ENCODE assay signal across 20 cellular contexts in the genomic region with DNA sequence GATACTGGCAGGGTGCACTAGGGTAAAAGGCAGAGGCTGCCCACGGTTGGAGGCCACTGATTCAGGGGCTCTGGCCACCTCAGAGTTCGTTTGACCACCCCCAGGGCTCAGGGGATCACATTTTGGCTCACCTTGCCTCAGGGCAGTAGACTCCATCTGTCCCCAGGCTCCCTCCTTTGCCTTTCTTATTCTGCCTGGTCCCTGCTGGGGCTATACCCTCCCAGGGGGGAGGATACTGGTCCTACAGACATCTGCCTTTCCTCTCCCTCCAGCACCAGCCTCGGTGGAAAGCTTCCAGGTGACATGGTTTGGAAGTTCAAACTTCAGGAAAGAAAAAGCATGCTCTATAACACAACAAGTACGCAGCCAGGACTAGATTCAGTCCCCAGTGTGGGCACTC.
DNase-seq lines count a peak whose midpoint lies in the region; ATAC-seq, FAIRE-seq and TF ChIP-seq lines count a peak whose summit lies in the region.
"Had no signal": no experiment of that assay in that cellular context is flagged by ENCODE, and none has a peak within 500 bp of the region (broad histone marks: within the 10 kb centered on the region; RNA-seq: fewer than 3 reads in every experiment).

No MANE protein-coding gene starts in this region.

- no peak for TF ChIP-seq RAD21 in HepG2 (CRISPR knock-in tag; IDR thresholded peaks at IDR 0.05)

- no peak for TF ChIP-seq CTCF in HepG2 (CRISPR knock-in tag; IDR thresholded peaks at IDR 0.05)
- no peak for TF ChIP-seq CTCF in right lobe of liver (IDR thresholded peaks at IDR 0.05)
- TF ChIP-seq CTCF in body of pancreas (IDR thresholded peaks at IDR 0.05) = no peak
- TF ChIP-seq CTCF in nephron (IDR thresholded peaks at IDR 0.05; ENCODE audit: unreplicated experiment in 3 of 3) = no peak
- TF ChIP-seq CTCF in transverse colon (IDR thresholded peaks at IDR 0.05) = no peak
- TF ChIP-seq CTCF in PC-9 (conservative IDR thresholded peaks at IDR 0.05) = no peak
- no peak for TF ChIP-seq CTCF in upper lobe of left lung (IDR thresholded peaks at IDR 0.05)
- no peak for TF ChIP-seq CTCF in tibial nerve (IDR thresholded peaks at IDR 0.05)

- H3K4me3 Mint-ChIP-seq in nephron = no peak overlapping the region
- H3K4me3 Mint-ChIP-seq: CD14-positive monocyte, IgD-negative memory B cell had no signal

- POLR2A ChIA-PET in HepG2 (lab: Yijun Ruan, JAX) = interaction anchor here (0.5 to 2.5 kb wide), 5 partner anchors 10 to 77 kb away, joined by 3 to 19 read pairs (median 4); no protein-coding TSS in a partner anchor
- POLR2A ChIA-PET in PC-9 (lab: Charles Lee; ENCODE audit: unreplicated experiment) = no interaction called here

- H3K27me3 Mint-ChIP-seq in nephron (ENCODE audit: low read depth) = peaks cover 27% of the 10 kb centered on the region

- FAIRE-seq in HepG2 (lab: Jason Lieb, UNC) = no peak

- TF ChIP-seq POLR2A in HepG2 (IDR thresholded peaks at IDR 0.05; ENCODE audit: insufficient read depth in 1 of 2, low read depth in 2 of 2, low read length in 2 of 2) = no peak
- no peak for TF ChIP-seq POLR2A in right lobe of liver (IDR thresholded peaks at IDR 0.05)
- TF ChIP-seq POLR2A in body of pancreas (IDR thresholded peaks at IDR 0.05) = no peak
- TF ChIP-seq POLR2A in transverse colon (IDR thresholded peaks at IDR 0.05) = no peak
- TF ChIP-seq POLR2A in upper lobe of left lung (IDR thresholded peaks at IDR 0.05) = no peak
- no peak for TF ChIP-seq POLR2A in tibial nerve (IDR thresholded peaks at IDR 0.05)

- WGBS in HepG2 (ENCODE audit: low lambda C conversion rate) = 68% methylated on average over 4 of the region's 4 CpGs
- 46% methylated on average over 3 of the region's 4 CpGs for WGBS in right lobe of liver (ENCODE audit: insufficient coverage, low coverage, low lambda C conversion rate, missing lambda C conversion rate)
- 42 to 51% methylated on average over 4 of the region's 4 CpGs for WGBS in body of pancreas, 2 donors
- 50 to 100% methylated on average over 1 to 4 of the region's 4 CpGs for WGBS in transverse colon (ENCODE audit: low coverage in 1 of 2), 2 donors
- WGBS in upper lobe of left lung, 2 donors = 60 to 76% methylated on average over 3 to 4 of the region's 4 CpGs
- WGBS in tibial nerve, 2 donors = 52 to 54% methylated on average over 4 of the region's 4 CpGs

- H3K9me3 ChIP-seq in HepG2 (ENCODE audit: low read length) (no peaks in the 10 kb centered on the region), right lobe of liver (no peaks in the 10 kb centered on the region), body of pancreas (no peaks in the 10 kb centered on the region), transverse colon (no peaks in the 10 kb centered on the region), PC-9 (ENCODE audit: insufficient read depth, low read depth) (no peaks in the 10 kb centered on the region), upper lobe of left lung (no peaks in the 10 kb centered on the region), tibial nerve (no peaks in the 10 kb centered on the region)

- no peaks in the 10 kb centered on the region for H3K9me2 ChIP-seq in PC-9 (ENCODE audit: insufficient read depth)

- no peaks in the 10 kb centered on the region for H3K9me3 Mint-ChIP-seq in nephron
- H3K9me3 Mint-ChIP-seq: IgD-negative memory B cell had no signal

- H3K36me3 ChIP-seq in HepG2 (replicated peaks in 1 of 2; ENCODE audit: control insufficient read depth in 1 of 2, insufficient read depth in 2 of 2, low read length in 2 of 2) (no peaks in the 10 kb centered on the region), right lobe of liver (no peaks in the 10 kb centered on the region), body of pancreas (replicated peaks in 1 of 2; ENCODE audit: insufficient read depth in 1 of 2, low read depth in 2 of 2) (no peaks in the 10 kb centered on the region), transverse colon (no peaks in the 10 kb centered on the region), PC-9 (ENCODE audit: low read depth) (no peaks in the 10 kb centered on the region), upper lobe of left lung (no peaks in the 10 kb centered on the region), tibial nerve (no peaks in the 10 kb centered on the region)

- peaks cover 23% of the 10 kb centered on the region for H3K36me3 Mint-ChIP-seq in nephron (ENCODE audit: low read depth)
- H3K36me3 Mint-ChIP-seq: CD14-positive monocyte, IgD-negative memory B cell had no signal

- H3K27me3 ChIP-seq in HepG2 (ENCODE audit: control insufficient read depth in 1 of 2, insufficient read depth in 2 of 2, low read length in 2 of 2) (no peaks in the 10 kb centered on the region), right lobe of liver (no peaks in the 10 kb centered on the region), body of pancreas (no peaks in the 10 kb centered on the region), transverse colon (no peaks in the 10 kb centered on the region), PC-9 (ENCODE audit: insufficient read depth, low read depth) (peaks cover 9% of the 10 kb centered on the region; the same call in 1 of the 2 replicates), upper lobe of left lung (no peaks in the 10 kb centered on the region), tibial nerve (no peaks in the 10 kb centered on the region)

- intact Hi-C loops in HepG2 (cut with micrococcal nuclease; ENCODE audit: unreplicated experiment) (no loop called here), right lobe of liver (cut with DNase I) (no loop called here), body of pancreas (cut with DNase I) (no loop called here), transverse colon (cut with DNase I; ENCODE audit: low total_unique reads) (no loop called here), PC-9 (cut with micrococcal nuclease; ENCODE audit: unreplicated experiment) (no loop called here)

- in situ Hi-C loops in HepG2 (cut with HindIII; ENCODE audit: extremely low pct_ligation_motif_present, low pct_unique_long_range_greater_than_20kb) (no loop called here), transverse colon (cut with MboI; ENCODE audit: low pct_ligation_motif_present in 1 of 4, low pct_unique_long_range_greater_than_20kb in 1 of 4, low sequenced_read_pairs in 3 of 4) (no loop called here)

- CTCF ChIA-PET in HepG2 (lab: Yijun Ruan, JAX; ENCODE audit: low intra/inter-chr PET ratio, low total read pairs) = no interaction called here
- CTCF ChIA-PET in PC-9 (lab: Charles Lee) = no interaction called here

- H3K27ac Mint-ChIP-seq in nephron = peak overlapping the region in 2 of 3 experiments; percentile 6 to 17
- H3K27ac Mint-ChIP-seq: CD14-positive monocyte, IgD-negative memory B cell had no signal

- 0 out of 2 replicates have a peak overlapping the region, but pooled peaks have one; percentile 2 for H3K9ac ChIP-seq in HepG2 (ENCODE audit: insufficient read depth, low read depth, low read length)

- H4K20me1 ChIP-seq in HepG2 (ENCODE audit: insufficient read depth, low read length) = no peaks in the 10 kb centered on the region
- H4K20me1 ChIP-seq in PC-9 (ENCODE audit: insufficient read depth) = no peaks in the 10 kb centered on the region

- ATAC-seq in HepG2 (no peak), right lobe of liver (no peak), body of pancreas (no peak), upper lobe of left lung (ENCODE audit: low FRiP score in 2 of 2) (no peak)
- ATAC-seq: Right ventricle myocardium inferior had no signal

- DNase-seq in HepG2 (ENCODE audit: low spot score) (no peak), right lobe of liver (no peak), body of pancreas (no peak), transverse colon (peak; percentile 1), PC-9 (no peak), upper lobe of left lung (no peak), tibial nerve (ENCODE audit: low spot score in 2 of 2) (no peak)
- DNase-seq: AML-193, EL, HCEC 1CT, NCI-H1105, NCI-H146, NCI-H2029 treated with DMSO at 0.1 percent for 48 hours, NCI-H446, NCI-H526, OCI-M1 had no signal

- no peak overlapping the region for H3K27ac ChIP-seq in HepG2 (ENCODE audit: extremely low read length, insufficient read depth, low read length)
- no peak overlapping the region for H3K27ac ChIP-seq in right lobe of liver
- peak overlapping the region in 3 of 4 donors; percentile 33 to 67 (median 56) for H3K27ac ChIP-seq in body of pancreas
- H3K27ac ChIP-seq in transverse colon = no peak overlapping the region
- no peak overlapping the region for H3K27ac ChIP-seq in PC-9
- no peak overlapping the region for H3K27ac ChIP-seq in upper lobe of left lung
- peak overlapping the region in 1 of 4 donors; percentile 10 for H3K27ac ChIP-seq in tibial nerve

- no peak for TF ChIP-seq EP300 in HepG2 (IDR thresholded peaks at IDR 0.05; ENCODE audit: low read depth in 2 of 2, low read length in 2 of 2)
- TF ChIP-seq EP300 in HepG2 (CRISPR knock-in tag; IDR thresholded peaks at IDR 0.05; ENCODE audit: borderline replicate concordance) = no peak
- TF ChIP-seq EP300 in transverse colon (IDR thresholded peaks at IDR 0.05; ENCODE audit: low read depth) = no peak
- TF ChIP-seq EP300 in upper lobe of left lung (IDR thresholded peaks at IDR 0.05) = no peak
- TF ChIP-seq EP300 in tibial nerve (IDR thresholded peaks at IDR 0.05) = no peak

- H3K4me1 Mint-ChIP-seq in nephron = peaks cover 56% of the 10 kb centered on the region
- H3K4me1 Mint-ChIP-seq: CD14-positive monocyte, IgD-negative memory B cell had no signal

- BruUV-seq in HepG2 (replicated peaks; lab: Mats Ljungman, UMichigan) (no TSS peak), PC-9 (replicated peaks; lab: Mats Ljungman, UMichigan) (no TSS peak)

- H3K4me3 ChIP-seq in HepG2 (replicated peaks in 1 of 3; ENCODE audit: insufficient read depth in 1 of 3, low read depth in 2 of 3, low read length in 3 of 3) = no peak overlapping the region
- H3K4me3 ChIP-seq in right lobe of liver = no peak overlapping the region
- H3K4me3 ChIP-seq in body of pancreas = no peak overlapping the region
- no peak overlapping the region for H3K4me3 ChIP-seq in transverse colon
- no peak overlapping the region for H3K4me3 ChIP-seq in PC-9
- H3K4me3 ChIP-seq in upper lobe of left lung = no peak overlapping the region
- no peak overlapping the region for H3K4me3 ChIP-seq in tibial nerve

- H3K79me2 ChIP-seq in HepG2 (ENCODE audit: insufficient read depth, low read length) (no peaks in the 10 kb centered on the region), PC-9 (ENCODE audit: low read depth) (no peaks in the 10 kb centered on the region)

- no peaks in the 10 kb centered on the region for H3F3A ChIP-seq in PC-9 (ENCODE audit: insufficient read depth, low read depth)

- H2AFZ ChIP-seq in HepG2 (ENCODE audit: low read length) (no peak overlapping the region), PC-9 (no peak overlapping the region)

- no peak overlapping the region for H3K4me2 ChIP-seq in HepG2 (ENCODE audit: low read depth, low read length)
- H3K4me2 ChIP-seq in PC-9 = no peak overlapping the region

- H3K4me1 ChIP-seq in HepG2 (ENCODE audit: insufficient read depth, low read length) (peaks cover 85% of the 10 kb centered on the region), right lobe of liver (peaks cover 0 to 30% (median 0%) of the 10 kb centered on the region in 4 donors), body of pancreas (peaks cover 62% of the 10 kb centered on the region), transverse colon (peaks cover 4 to 27% (median 26%) of the 10 kb centered on the region in 4 donors), PC-9 (replicated peaks; ENCODE audit: insufficient read depth) (no peaks in the 10 kb centered on the region), upper lobe of left lung (no peaks in the 10 kb centered on the region), tibial nerve (peaks cover 0 to 52% (median 2%) of the 10 kb centered on the region in 4 donors)

TF ChIP-seq in HepG2, 621 proteins besides CTCF, POLR2A, EP300 and RAD21 (continues in another document):
- no peak for TF ChIP-seq ZBTB38 (CRISPR knock-in tag; IDR thresholded peaks at IDR 0.05)

Comparison
In these comparisons a context has a peak if more than half of its experiments do, and no peak if none do; other contexts are left out.
1. H3K27ac ChIP-seq: peak in body of pancreas (3 of 4); none in HepG2 (single experiment), right lobe of liver (0 of 3), transverse colon (0 of 4), PC-9 (single experiment) and upper lobe of left lung (0 of 4).